Comparison of ENCODE assay signal across 2 cellular contexts in the genomic region with DNA sequence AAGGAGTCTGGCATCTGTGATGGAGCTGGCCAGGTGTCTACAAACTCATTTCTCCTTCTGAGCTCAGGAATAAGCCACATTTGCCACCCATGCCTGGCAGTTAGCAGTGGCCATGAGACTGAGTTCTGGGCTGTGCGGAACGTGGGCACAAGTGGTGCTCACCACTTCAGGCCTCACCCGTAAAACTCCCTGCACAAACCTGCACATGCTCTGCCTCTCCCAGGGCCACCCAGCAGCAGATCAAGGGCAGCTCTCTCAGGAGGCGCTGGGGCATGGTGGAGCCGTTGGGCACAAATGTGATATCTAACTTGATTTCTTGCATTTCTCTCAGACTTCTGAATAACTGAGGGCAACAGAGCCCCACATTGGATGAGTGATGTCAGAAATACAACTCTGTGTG.
TF ChIP-seq lines count a peak whose summit lies in the region.

No MANE protein-coding gene starts in this region.

TF ChIP-seq in GM23338, 12 proteins besides CTCF, POLR2A, EP300 and RAD21 (continues in another document):
- TF ChIP-seq ZNF462 (CRISPR knock-in tag; IDR thresholded peaks at IDR 0.05) (no peak), CREB1 (CRISPR knock-in tag; IDR thresholded peaks at IDR 0.05; ENCODE audit: low read depth) (no peak), JUNB (IDR thresholded peaks at IDR 0.05; ENCODE audit: unreplicated experiment) (no peak), NANOG (IDR thresholded peaks at IDR 0.05; ENCODE audit: borderline replicate concordance) (no peak), EZH2phosphoT487 (IDR thresholded peaks at IDR 0.05; ENCODE audit: unreplicated experiment) (no peak), ZNF114 (CRISPR knock-in tag; IDR thresholded peaks at IDR 0.05) (no peak), STAT1 (IDR thresholded peaks at IDR 0.05; ENCODE audit: unreplicated experiment) (no peak), ZNF331 (CRISPR knock-in tag; IDR thresholded peaks at IDR 0.05; ENCODE audit: low read depth) (no peak)
- TF ChIP-seq, protein P1, sequence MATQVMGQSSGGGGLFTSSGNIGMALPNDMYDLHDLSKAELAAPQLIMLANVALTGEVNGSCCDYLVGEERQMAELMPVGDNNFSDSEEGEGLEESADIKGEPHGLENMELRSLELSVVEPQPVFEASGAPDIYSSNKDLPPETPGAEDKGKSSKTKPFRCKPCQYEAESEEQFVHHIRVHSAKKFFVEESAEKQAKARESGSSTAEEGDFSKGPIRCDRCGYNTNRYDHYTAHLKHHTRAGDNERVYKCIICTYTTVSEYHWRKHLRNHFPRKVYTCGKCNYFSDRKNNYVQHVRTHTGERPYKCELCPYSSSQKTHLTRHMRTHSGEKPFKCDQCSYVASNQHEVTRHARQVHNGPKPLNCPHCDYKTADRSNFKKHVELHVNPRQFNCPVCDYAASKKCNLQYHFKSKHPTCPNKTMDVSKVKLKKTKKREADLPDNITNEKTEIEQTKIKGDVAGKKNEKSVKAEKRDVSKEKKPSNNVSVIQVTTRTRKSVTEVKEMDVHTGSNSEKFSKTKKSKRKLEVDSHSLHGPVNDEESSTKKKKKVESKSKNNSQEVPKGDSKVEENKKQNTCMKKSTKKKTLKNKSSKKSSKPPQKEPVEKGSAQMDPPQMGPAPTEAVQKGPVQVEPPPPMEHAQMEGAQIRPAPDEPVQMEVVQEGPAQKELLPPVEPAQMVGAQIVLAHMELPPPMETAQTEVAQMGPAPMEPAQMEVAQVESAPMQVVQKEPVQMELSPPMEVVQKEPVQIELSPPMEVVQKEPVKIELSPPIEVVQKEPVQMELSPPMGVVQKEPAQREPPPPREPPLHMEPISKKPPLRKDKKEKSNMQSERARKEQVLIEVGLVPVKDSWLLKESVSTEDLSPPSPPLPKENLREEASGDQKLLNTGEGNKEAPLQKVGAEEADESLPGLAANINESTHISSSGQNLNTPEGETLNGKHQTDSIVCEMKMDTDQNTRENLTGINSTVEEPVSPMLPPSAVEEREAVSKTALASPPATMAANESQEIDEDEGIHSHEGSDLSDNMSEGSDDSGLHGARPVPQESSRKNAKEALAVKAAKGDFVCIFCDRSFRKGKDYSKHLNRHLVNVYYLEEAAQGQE (IDR thresholded peaks at IDR 0.05; ENCODE audit: unreplicated experiment) = no peak
- TF ChIP-seq, protein P2, sequence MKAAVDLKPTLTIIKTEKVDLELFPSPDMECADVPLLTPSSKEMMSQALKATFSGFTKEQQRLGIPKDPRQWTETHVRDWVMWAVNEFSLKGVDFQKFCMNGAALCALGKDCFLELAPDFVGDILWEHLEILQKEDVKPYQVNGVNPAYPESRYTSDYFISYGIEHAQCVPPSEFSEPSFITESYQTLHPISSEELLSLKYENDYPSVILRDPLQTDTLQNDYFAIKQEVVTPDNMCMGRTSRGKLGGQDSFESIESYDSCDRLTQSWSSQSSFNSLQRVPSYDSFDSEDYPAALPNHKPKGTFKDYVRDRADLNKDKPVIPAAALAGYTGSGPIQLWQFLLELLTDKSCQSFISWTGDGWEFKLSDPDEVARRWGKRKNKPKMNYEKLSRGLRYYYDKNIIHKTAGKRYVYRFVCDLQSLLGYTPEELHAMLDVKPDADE (IDR thresholded peaks at IDR 0.05) = no peak

TF ChIP-seq in H1, 55 proteins besides CTCF, POLR2A, EP300 and RAD21:
- TF ChIP-seq CREB1 (IDR thresholded peaks at IDR 0.05) (no peak), MAFK (IDR thresholded peaks at IDR 0.05; ENCODE audit: low read depth, low read length) (no peak), ZNF274 (IDR thresholded peaks at IDR 0.05; ENCODE audit: borderline replicate concordance, extremely low read depth, low read length) (no peak), SUZ12 (IDR thresholded peaks at IDR 0.05; ENCODE audit: low read length) (no peak), SP4 (IDR thresholded peaks at IDR 0.05; ENCODE audit: low read length) (no peak), KDM1A (IDR thresholded peaks at IDR 0.05; ENCODE audit: borderline replicate concordance, low read length) (no peak), SAP30 (IDR thresholded peaks at IDR 0.05; ENCODE audit: insufficient read depth, insufficient replicate concordance, low read length) (no peak), CHD2 (IDR thresholded peaks at IDR 0.05; ENCODE audit: low read length) (no peak)
TF ChIP-seq in H1: peak in this region for 0.
